Comparison of ENCODE assay signal across 31 cellular contexts in genomic region chr7:51023547-51023946, GRCh38.
"Had no signal": no experiment of that assay in that cellular context is flagged by ENCODE, and none has a peak within 500 bp of the region (broad histone marks: within the 10 kb centered on the region; RNA-seq: fewer than 3 reads in every experiment).

No MANE protein-coding gene starts in this region.

- H3K4me3 Mint-ChIP-seq: activated B cell treated with CpG ODN at 0.5 μM for 24 hours; activated CD4-positive, alpha-beta T cell treated with anti-CD3 and anti-CD28 coated beads, Interleukin-2, amount 10 ng/mL, durations not matched to agents 24 days and 14 days; activated naive CD8-positive, alpha-beta T cell treated with anti-CD3 and anti-CD28 coated beads, Interleukin-2, amount 50 U/mL, for 24 hours; activated T-cell treated with anti-CD3 and anti-CD28 coated beads, Interleukin-2, amount 50 U/mL, for 4 hours; T-cell had no signal

- H3K27me3 ChIP-seq: ascending aorta, body of pancreas, MG63 had no signal

- H3K36me3 ChIP-seq: ascending aorta, MG63 had no signal

- H3K4me3 ChIP-seq: ascending aorta, body of pancreas, MG63, SK-N-MC had no signal

- H3K4me1 ChIP-seq: ascending aorta had no signal

- H3K27ac Mint-ChIP-seq: activated B cell treated with CpG ODN at 0.5 μM for 24 hours; activated CD4-positive, alpha-beta T cell treated with anti-CD3 and anti-CD28 coated beads, Interleukin-2, amount 10 ng/mL, durations not matched to agents 24 days and 14 days; activated naive CD4-positive, alpha-beta T cell treated with anti-CD3 and anti-CD28 coated beads, Interleukin-2, amount 50 U/mL, for 72 hours; activated naive CD8-positive, alpha-beta T cell treated with anti-CD3 and anti-CD28 coated beads, Interleukin-2, amount 50 U/mL, for 24 hours; T-cell had no signal

- DNase-seq: activated B cell treated with CpG ODN at 0.5 μM for 24 hours; activated CD4-positive, alpha-beta T cell treated with anti-CD3 and anti-CD28 coated beads for 1 hour; activated CD4-positive, alpha-beta T cell treated with anti-CD3 and anti-CD28 coated beads, Interleukin-2, amount 10 ng/mL, durations not matched to agents 24 days and 14 days; activated CD4-positive, alpha-beta T cell treated with anti-CD3 and anti-CD28 coated beads, Interleukin-2, amount 50 U/mL, for 48 hours; activated effector memory CD4-positive, alpha-beta T cell treated with anti-CD3 and anti-CD28 coated beads, Interleukin-2, amount 50 U/mL, for 16 hours; activated naive CD4-positive, alpha-beta T cell treated with Interleukin-2 at 50 U/mL for 16 hours; activated naive CD8-positive, alpha-beta T cell treated with anti-CD3 and anti-CD28 coated beads, Interleukin-2, amount 50 U/mL, for 24 hours; activated T-cell treated with anti-CD3 and anti-CD28 coated beads, Interleukin-2, amount 50 U/mL, for 4 hours; amniotic stem cell; body of pancreas; MG63; MV-4-11; NCI-H1092 treated with DMSO at 0.1 percent for 48 hours; NCI-H1417 treated with DMSO at 0.1 percent for 48 hours; NCI-H1694; NCI-H2029; NCI-H2107; NCI-H345; NCI-H510A; NCI-H526 treated with DMSO at 0.1 percent for 48 hours; NCI-H82; RPMI8226; T-cell; T-helper 2 cell; T1000 had no signal

- H3K9me3 Mint-ChIP-seq: activated B cell treated with CpG ODN at 0.5 μM for 24 hours; activated CD4-positive, alpha-beta T cell treated with anti-CD3 and anti-CD28 coated beads, Interleukin-2, amount 10 ng/mL, durations not matched to agents 24 days and 14 days; activated naive CD4-positive, alpha-beta T cell treated with anti-CD3 and anti-CD28 coated beads, Interleukin-2, amount 50 U/mL, for 72 hours; activated naive CD8-positive, alpha-beta T cell treated with anti-CD3 and anti-CD28 coated beads, Interleukin-2, amount 50 U/mL, for 24 hours; activated T-cell treated with anti-CD3 and anti-CD28 coated beads, Interleukin-2, amount 50 U/mL, for 4 hours; T-cell had no signal

- H3K36me3 Mint-ChIP-seq: activated naive CD4-positive, alpha-beta T cell treated with anti-CD3 and anti-CD28 coated beads, Interleukin-2, amount 50 U/mL, for 72 hours; T-cell had no signal

- H3K27ac ChIP-seq: ascending aorta, body of pancreas, KMS-11, SK-N-MC had no signal

- H3K9me3 ChIP-seq: ascending aorta, body of pancreas, MG63 had no signal

- H3K27me3 Mint-ChIP-seq: activated B cell treated with CpG ODN at 0.5 μM for 24 hours; activated CD4-positive, alpha-beta T cell treated with anti-CD3 and anti-CD28 coated beads, Interleukin-2, amount 10 ng/mL, durations not matched to agents 24 days and 14 days; activated naive CD8-positive, alpha-beta T cell treated with anti-CD3 and anti-CD28 coated beads, Interleukin-2, amount 50 U/mL, for 24 hours; T-cell had no signal

- ATAC-seq: activated naive CD4-positive, alpha-beta T cell treated with anti-CD3 and anti-CD28 coated beads, Interleukin-2, amount 50 U/mL, for 72 hours; activated naive CD8-positive, alpha-beta T cell treated with anti-CD3 and anti-CD28 coated beads, Interleukin-2, amount 50 U/mL, for 24 hours; activated T-cell treated with anti-CD3 and anti-CD28 coated beads, Interleukin-2, amount 50 U/mL, for 4 hours; body of pancreas; Panc1; Right ventricle myocardium inferior; T-cell had no signal

- H3K4me1 Mint-ChIP-seq: activated B cell treated with CpG ODN at 0.5 μM for 24 hours; activated CD4-positive, alpha-beta T cell treated with anti-CD3 and anti-CD28 coated beads, Interleukin-2, amount 10 ng/mL, durations not matched to agents 24 days and 14 days; activated naive CD8-positive, alpha-beta T cell treated with anti-CD3 and anti-CD28 coated beads, Interleukin-2, amount 50 U/mL, for 24 hours; T-cell had no signal
